1 cellular context compared by ENCODE assay signal in genomic region chr17:59746849-59747445, GRCh38.
TF ChIP-seq lines count a peak whose summit lies in the region.

No MANE protein-coding gene starts in this region.

TF ChIP-seq in endothelial cell of umbilical vein, 7 proteins besides CTCF, POLR2A, EP300 and RAD21:
- TF ChIP-seq POLR2AphosphoS5 (IDR thresholded peaks at IDR 0.05; ENCODE audit: insufficient read depth, low read depth, low read length) = no peak
- TF ChIP-seq JUN (IDR thresholded peaks at IDR 0.05; ENCODE audit: borderline replicate concordance, insufficient read depth, insufficient read length, low read depth) = no peak
- TF ChIP-seq EZH2 (IDR thresholded peaks at IDR 0.05; ENCODE audit: borderline replicate concordance, low read depth, low read length, severe bottlenecking) = no peak
- TF ChIP-seq GATA2 (IDR thresholded peaks at IDR 0.05; ENCODE audit: insufficient read depth, insufficient read length, low read depth, low read length) = no peak
- TF ChIP-seq FOS (IDR thresholded peaks at IDR 0.05; ENCODE audit: borderline replicate concordance, insufficient read depth, low read length) = no peak
- TF ChIP-seq MYC (IDR thresholded peaks at IDR 0.05; ENCODE audit: low read depth, low read length) = no peak
- TF ChIP-seq, protein P1, sequence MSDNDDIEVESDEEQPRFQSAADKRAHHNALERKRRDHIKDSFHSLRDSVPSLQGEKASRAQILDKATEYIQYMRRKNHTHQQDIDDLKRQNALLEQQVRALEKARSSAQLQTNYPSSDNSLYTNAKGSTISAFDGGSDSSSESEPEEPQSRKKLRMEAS (IDR thresholded peaks at IDR 0.05; ENCODE audit: insufficient read depth, insufficient read length) = no peak
